In genomic region chr5:151555760-151556576, GRCh38 we compare ENCODE assay signal across 26 cellular contexts. TPM values are rescaled to one million over a fixed set of nuclear protein-coding genes. Genes with fewer than 3 reads are reported as not detected.
"Had no signal": no experiment of that assay in that cellular context is flagged by ENCODE, and none has a peak within 500 bp of the region (broad histone marks: within the 10 kb centered on the region; RNA-seq: fewer than 3 reads in every experiment).

No MANE protein-coding gene starts in this region.

- H3K4me1 Mint-ChIP-seq: activated CD4-positive, alpha-beta T cell treated with anti-CD3 and anti-CD28 coated beads, Interleukin-2, amount 10 ng/mL, durations not matched to agents 7 days and 5 days; activated CD8-positive, alpha-beta memory T cell treated with anti-CD3 and anti-CD28 coated beads, Interleukin-2, amount 10 ng/mL, durations not matched to agents 7 days and 5 days; activated naive CD4-positive, alpha-beta T cell treated with anti-CD3 and anti-CD28 coated beads, Interleukin-2, amount 10 ng/mL, durations not matched to agents 7 days and 5 days; brain; immature natural killer cell had no signal

- H3K27ac Mint-ChIP-seq: activated CD4-positive, alpha-beta T cell treated with anti-CD3 and anti-CD28 coated beads, Interleukin-2, amount 10 ng/mL, durations not matched to agents 7 days and 5 days; activated CD8-positive, alpha-beta memory T cell treated with anti-CD3 and anti-CD28 coated beads, Interleukin-2, amount 10 ng/mL, durations not matched to agents 7 days and 5 days; activated CD8-positive, alpha-beta T cell treated with anti-CD3 and anti-CD28 coated beads for 36 hours; activated naive CD4-positive, alpha-beta T cell treated with anti-CD3 and anti-CD28 coated beads, Interleukin-2, amount 10 ng/mL, durations not matched to agents 7 days and 5 days; brain; immature natural killer cell; natural killer cell treated with Interleukin-12 subunit alpha and Interleukin-12 subunit beta and Interleukin-15 and Interleukin-18, amount 100 ng/mL, for 72 hours had no signal

- FAIRE-seq: pancreas had no signal

- H3K36me3 Mint-ChIP-seq: activated CD8-positive, alpha-beta memory T cell treated with anti-CD3 and anti-CD28 coated beads, Interleukin-2, amount 10 ng/mL, durations not matched to agents 7 days and 5 days; activated naive CD4-positive, alpha-beta T cell treated with anti-CD3 and anti-CD28 coated beads, Interleukin-2, amount 10 ng/mL, durations not matched to agents 7 days and 5 days; brain; natural killer cell treated with Interleukin-12 subunit alpha and Interleukin-12 subunit beta and Interleukin-15 and Interleukin-18, amount 100 ng/mL, for 72 hours had no signal

- H3K27me3 Mint-ChIP-seq: activated CD4-positive, alpha-beta T cell treated with anti-CD3 and anti-CD28 coated beads, Interleukin-2, amount 10 ng/mL, durations not matched to agents 7 days and 5 days; activated CD8-positive, alpha-beta T cell treated with anti-CD3 and anti-CD28 coated beads for 36 hours; brain had no signal

- H3K4me3 Mint-ChIP-seq: activated CD4-positive, alpha-beta T cell treated with anti-CD3 and anti-CD28 coated beads, Interleukin-2, amount 10 ng/mL, durations not matched to agents 7 days and 5 days; activated CD8-positive, alpha-beta memory T cell treated with anti-CD3 and anti-CD28 coated beads, Interleukin-2, amount 10 ng/mL, durations not matched to agents 7 days and 5 days; activated CD8-positive, alpha-beta T cell treated with anti-CD3 and anti-CD28 coated beads for 36 hours; activated naive CD4-positive, alpha-beta T cell treated with anti-CD3 and anti-CD28 coated beads, Interleukin-2, amount 10 ng/mL, durations not matched to agents 7 days and 5 days; brain; immature natural killer cell; natural killer cell treated with Interleukin-12 subunit alpha and Interleukin-12 subunit beta and Interleukin-15 and Interleukin-18, amount 100 ng/mL, for 72 hours had no signal

- DNase-seq: activated CD4-positive, alpha-beta T cell treated with anti-CD3 and anti-CD28 coated beads, Interleukin-2, amount 10 ng/mL, durations not matched to agents 7 days and 5 days; activated CD4-positive, CD25-positive, alpha-beta regulatory T cell treated with anti-CD3 and anti-CD28 coated beads, Interleukin-2, amount 50 U/mL, for 72 hours; activated CD8-positive, alpha-beta memory T cell treated with anti-CD3 and anti-CD28 coated beads, Interleukin-2, amount 10 ng/mL, durations not matched to agents 7 days and 5 days; activated CD8-positive, alpha-beta T cell treated with anti-CD3 and anti-CD28 coated beads for 36 hours; activated effector memory CD4-positive, alpha-beta T cell treated with anti-CD3 and anti-CD28 coated beads, Interleukin-2, amount 50 U/mL, for 16 hours; activated naive CD4-positive, alpha-beta T cell treated with anti-CD3 and anti-CD28 coated beads, Interleukin-2, amount 10 ng/mL, durations not matched to agents 7 days and 5 days; activated T-cell treated with anti-CD3 and anti-CD28 coated beads for 4 hours; dermis blood vessel endothelial cell; effector CD8-positive, alpha-beta T cell; foreskin melanocyte; glutamatergic neuron; immature natural killer cell; kidney glomerular epithelial cell; left lung; pancreas; psoas muscle; stimulated activated CD4-positive, alpha-beta T cell treated with anti-CD3 and anti-CD28 coated beads, Interleukin-4, amount 100 ng/mL, for 24 hours; stimulated activated naive CD8-positive, alpha-beta T cell treated with anti-CD3 and anti-CD28 coated beads, Interleukin-15, Interleukin-2, amounts not matched to agents 100 U/mL and 50 U/mL, for 24 hours; thyroid gland; upper lobe of right lung had no signal

- ATAC-seq: activated CD8-positive, alpha-beta memory T cell treated with anti-CD3 and anti-CD28 coated beads, Interleukin-2, amount 10 ng/mL, durations not matched to agents 7 days and 5 days; activated CD8-positive, alpha-beta T cell treated with anti-CD3 and anti-CD28 coated beads for 36 hours; esophagus mucosa; left lung; natural killer cell treated with Interleukin-12 subunit alpha and Interleukin-12 subunit beta and Interleukin-15 and Interleukin-18, amount 100 ng/mL, for 72 hours; psoas muscle; stimulated activated naive CD8-positive, alpha-beta T cell treated with anti-CD3 and anti-CD28 coated beads, Interleukin-15, Interleukin-2, amounts not matched to agents 100 U/mL and 50 U/mL, for 24 hours had no signal

- H3K9me3 Mint-ChIP-seq: activated CD4-positive, alpha-beta T cell treated with anti-CD3 and anti-CD28 coated beads, Interleukin-2, amount 10 ng/mL, durations not matched to agents 7 days and 5 days; activated CD8-positive, alpha-beta T cell treated with anti-CD3 and anti-CD28 coated beads for 36 hours; activated naive CD4-positive, alpha-beta T cell treated with anti-CD3 and anti-CD28 coated beads, Interleukin-2, amount 10 ng/mL, durations not matched to agents 7 days and 5 days; brain; natural killer cell treated with Interleukin-12 subunit alpha and Interleukin-12 subunit beta and Interleukin-15 and Interleukin-18, amount 100 ng/mL, for 72 hours had no signal

RNA-seq across cellular contexts. Expression of gene FAT2, which starts 35.2 kb away (rescaled TPM):
- total RNA-seq: activated CD4-positive, alpha-beta T cell treated with anti-CD3 and anti-CD28 coated beads, Interleukin-2, amount 10 ng/mL, durations not matched to agents 7 days and 5 days; activated CD8-positive, alpha-beta memory T cell treated with anti-CD3 and anti-CD28 coated beads, Interleukin-2, amount 10 ng/mL, durations not matched to agents 7 days and 5 days; activated CD8-positive, alpha-beta T cell treated with anti-CD3 and anti-CD28 coated beads for 36 hours; lung microvascular endothelial cell; natural killer cell treated with Interleukin-12 subunit alpha and Interleukin-12 subunit beta and Interleukin-15 and Interleukin-18, amount 100 ng/mL, for 72 hours; right atrium auricular region; T-helper 2 cell treated with Interferon-gamma antibody and Interleukin-4, amounts not matched to agents 100 ng/mL and 5 ng/mL, for 36 hours had no signal
- polyA plus RNA-seq: immature natural killer cell had no signal
